ENCODE assay signal across 28 cellular contexts in genomic region chr2:104068665-104069064, GRCh38.
"Had no signal": no experiment of that assay in that cellular context is flagged by ENCODE, and none has a peak within 500 bp of the region (broad histone marks: within the 10 kb centered on the region; RNA-seq: fewer than 3 reads in every experiment).

No MANE protein-coding gene starts in this region.

- DNase-seq: colonic mucosa; cortex of kidney; dermis blood vessel endothelial cell; dorsolateral prefrontal cortex; effector CD4-positive, alpha-beta T cell; effector CD8-positive, alpha-beta T cell; effector memory CD4-positive, alpha-beta T cell; effector memory CD8-positive, alpha-beta T cell; endodermal cell; erythroblast; esophagus squamous epithelium; foreskin fibroblast; foreskin keratinocyte; foreskin melanocyte; gastrocnemius medialis; glutamatergic neuron; head of caudate nucleus; heart left ventricle; heart right ventricle had no signal

- H3K27me3 ChIP-seq: colonic mucosa, dorsolateral prefrontal cortex, esophagus muscularis mucosa, esophagus squamous epithelium, foreskin keratinocyte, gastrocnemius medialis, gastroesophageal sphincter, heart left ventricle, heart right ventricle had no signal

- H3K36me3 ChIP-seq: colonic mucosa, esophagus muscularis mucosa, esophagus squamous epithelium, gastrocnemius medialis, gastroesophageal sphincter, heart left ventricle, heart right ventricle had no signal

- H3K4me1 ChIP-seq: colonic mucosa, esophagus muscularis mucosa, esophagus squamous epithelium, foreskin keratinocyte, gastrocnemius medialis, gastroesophageal sphincter, heart left ventricle, heart right ventricle had no signal

- FAIRE-seq: colon, endometrium, endothelial cell of umbilical vein, frontal cortex had no signal

- H3K27ac ChIP-seq: colonic mucosa, coronary artery, dorsolateral prefrontal cortex, epithelial cell of prostate, esophagus muscularis mucosa, esophagus squamous epithelium, foreskin keratinocyte, gastrocnemius medialis, gastroesophageal sphincter, heart left ventricle, heart right ventricle had no signal

- H3K4me3 ChIP-seq: colonic mucosa, coronary artery, dorsolateral prefrontal cortex, esophagus muscularis mucosa, esophagus squamous epithelium, gastrocnemius medialis, gastroesophageal sphincter, heart left ventricle, heart right ventricle had no signal

- ATAC-seq: effector memory CD8-positive, alpha-beta T cell; esophagus mucosa; foreskin keratinocyte; gastrocnemius medialis; gastroesophageal sphincter; heart left ventricle; heart right ventricle had no signal

- H3K9me3 ChIP-seq: colonic mucosa, esophagus muscularis mucosa, gastrocnemius medialis, gastroesophageal sphincter had no signal
